Comparison of ENCODE assay signal across 8 cellular contexts in genomic region chr12:109310247-109311125, GRCh38. TPM values are rescaled to one million over a fixed set of nuclear protein-coding genes. Genes with fewer than 3 reads are reported as not detected.
DNase-seq lines count a peak whose midpoint lies in the region; ATAC-seq, FAIRE-seq and TF ChIP-seq lines count a peak whose summit lies in the region.

No MANE protein-coding gene starts in this region.

- H3K27ac ChIP-seq in A549, result peak overlapping the region; percentile 64 to 79; a peak in 5 of 6 replicates
- peak overlapping the region; percentile 62; the same call in 1 of the 2 replicates for H3K27ac ChIP-seq in HEK293 (ENCODE audit: extremely low read depth, low read depth, low read length)
- no peak overlapping the region for H3K27ac ChIP-seq in skeletal muscle tissue (ENCODE audit: low read depth, low read length)

- no peaks in the 10 kb centered on the region for H3K9me3 ChIP-seq in A549
- H3K9me3 ChIP-seq in HEK293 (ENCODE audit: control insufficient read depth, insufficient read depth, low read depth, low read length), result no peaks in the 10 kb centered on the region
- no peaks in the 10 kb centered on the region for H3K9me3 ChIP-seq in skeletal muscle tissue (ENCODE audit: control insufficient read depth in 3 of 3, low read length in 3 of 3)

- peak overlapping the region; percentile 99 for H3K4me2 ChIP-seq in A549

- H3K9me3 Mint-ChIP-seq in glutamatergic neuron (ENCODE audit: unreplicated experiment), result peaks cover 7% of the 10 kb centered on the region

- H3K27me3 ChIP-seq in skeletal muscle tissue (ENCODE audit: control insufficient read depth in 3 of 3, insufficient read depth in 3 of 3, low read length in 3 of 3), result peaks cover 44 to 49% (median 46%) of the 10 kb centered on the region in 3 donors

- no peak overlapping the region for H3K27ac Mint-ChIP-seq in glutamatergic neuron (ENCODE audit: unreplicated experiment)

- no peaks in the 10 kb centered on the region for H3K36me3 Mint-ChIP-seq in glutamatergic neuron (ENCODE audit: unreplicated experiment)

- H3K4me1 Mint-ChIP-seq in glutamatergic neuron (ENCODE audit: low read depth, unreplicated experiment), result peaks cover 6% of the 10 kb centered on the region

- CTCF ChIA-PET in A549 (lab: Yijun Ruan, JAX) (interaction anchor here (2.3 kb wide), 1 partner anchor 8 kb away, joined by 6 read pairs; no protein-coding TSS in a partner anchor), HEK293 (lab: Yijun Ruan, JAX) (no interaction called here)

- 47% methylated on average over 32 of the region's 33 CpGs for WGBS in A549 (ENCODE audit: missing lambda C conversion rate)

- DNase-seq in A549 (ENCODE audit: low read depth in 1 of 2, low spot score in 1 of 2), result no peak
- peak; percentile 84 for DNase-seq in RPMI8226
- no peak for DNase-seq in glutamatergic neuron
- DNase-seq in cortex of kidney (lab: John Stamatoyannopoulos, UW), result no peak

- no peak for TF ChIP-seq POLR2A in A549 (IDR thresholded peaks at IDR 0.05; ENCODE audit: low read length)

- H3K4me3 ChIP-seq in A549 (peak overlapping the region; percentile 59), HEK293 (ENCODE audit: low read depth, low read length) (peak overlapping the region; percentile 52), skeletal muscle tissue (ENCODE audit: low read length in 3 of 3) (peak overlapping the region; percentile 60 to 65 (median 60))

- no peak for FAIRE-seq in A549 (lab: Jason Lieb, UNC)

- POLR2A ChIA-PET in A549 (lab: Yijun Ruan, JAX), result no interaction called here
- POLR2A ChIA-PET in HEK293 (lab: Yijun Ruan, JAX), result no interaction called here

- H3K36me3 ChIP-seq in HEK293 (ENCODE audit: control insufficient read depth in 2 of 2, insufficient read depth in 1 of 2, low read length in 2 of 2) (no peaks in the 10 kb centered on the region), skeletal muscle tissue (ENCODE audit: control insufficient read depth in 3 of 3, insufficient read depth in 3 of 3, low read length in 3 of 3) (no peaks in the 10 kb centered on the region)

- TF ChIP-seq EP300 in A549 (IDR thresholded peaks at IDR 0.05), result no peak

- TF ChIP-seq CTCF in A549 (IDR thresholded peaks at IDR 0.05) (no peak), HEK293 (tag by site-specific recombination; IDR thresholded peaks at IDR 0.05) (no peak; the same call in 1 of the 2 replicates), glutamatergic neuron (IDR thresholded peaks at IDR 0.05; ENCODE audit: partially characterized antibody, unreplicated experiment) (no peak)

- ATAC-seq in A549, result peak; percentile 5 to 9; a peak in 3 of 6 replicates
- ATAC-seq in HG02623 (IDR thresholded peaks at IDR 0.05; ENCODE audit: unreplicated experiment), result no peak
- ATAC-seq in HG03025 (IDR thresholded peaks at IDR 0.05; ENCODE audit: low FRiP score, unreplicated experiment), result no peak

- H3K9ac ChIP-seq in skeletal muscle tissue (ENCODE audit: low read depth in 1 of 3, low read length in 3 of 3), result peak overlapping the region in 1 of 3 donors; percentile 45

- H3K4me1 ChIP-seq in A549, result peaks cover 14% of the 10 kb centered on the region; the same call in 2 of the 3 replicates
- peaks cover 13% of the 10 kb centered on the region for H3K4me1 ChIP-seq in HEK293 (ENCODE audit: control insufficient read depth, insufficient read depth, low read length)
- peaks cover 4 to 9% (median 9%) of the 10 kb centered on the region in 3 donors for H3K4me1 ChIP-seq in skeletal muscle tissue (ENCODE audit: control insufficient read depth in 3 of 3, insufficient read depth in 3 of 3, low read length in 3 of 3)

- H3K4me3 Mint-ChIP-seq in glutamatergic neuron (ENCODE audit: unreplicated experiment), result peak overlapping the region; percentile 81

- peaks cover 13% of the 10 kb centered on the region for H3K27me3 Mint-ChIP-seq in glutamatergic neuron (ENCODE audit: unreplicated experiment)

- TF ChIP-seq RAD21 in A549 (conservative IDR thresholded peaks at IDR 0.05 in 1 of 2, IDR thresholded peaks at IDR 0.05 in 1 of 2), result no peak

TF ChIP-seq in A549, 52 proteins besides CTCF, POLR2A, EP300 and RAD21:
- TF ChIP-seq JUN (IDR thresholded peaks at IDR 0.05) (no peak), JUNB (IDR thresholded peaks at IDR 0.05) (no peak), GATA3 (IDR thresholded peaks at IDR 0.05; ENCODE audit: borderline replicate concordance) (no peak), ZFP36 (IDR thresholded peaks at IDR 0.05; ENCODE audit: borderline replicate concordance, partially characterized antibody) (no peak), EHMT2 (IDR thresholded peaks at IDR 0.05; ENCODE audit: low read depth) (no peak), KDM5A (IDR thresholded peaks at IDR 0.05) (no peak), CEBPB (IDR thresholded peaks at IDR 0.05) (no peak), ZNF302 (CRISPR knock-in tag; IDR thresholded peaks at IDR 0.05) (no peak), ELK1 (IDR thresholded peaks at IDR 0.05; ENCODE audit: low read depth, low read length) (no peak), TFCP2L1 (CRISPR knock-in tag; IDR thresholded peaks at IDR 0.05) (no peak), TP53 (CRISPR knock-in tag; IDR thresholded peaks at IDR 0.05) (no peak), CBX2 (IDR thresholded peaks at IDR 0.05; ENCODE audit: borderline replicate concordance, low read depth) (no peak), FOSB (CRISPR knock-in tag; IDR thresholded peaks at IDR 0.05) (no peak)
TF ChIP-seq in A549: peak in this region for 0.

TF ChIP-seq in HEK293, 187 proteins besides CTCF, POLR2A, EP300 and RAD21 (continues in another document):
- no peak for TF ChIP-seq ELK4 (IDR thresholded peaks at IDR 0.05; ENCODE audit: borderline replicate concordance, low read depth, low read length)
- no peak for TF ChIP-seq ZBTB21 (tag by site-specific recombination; IDR thresholded peaks at IDR 0.05)
- no peak for TF ChIP-seq ZNF184 (tag by site-specific recombination; IDR thresholded peaks at IDR 0.05)
- TF ChIP-seq SCRT2 (tag by site-specific recombination; IDR thresholded peaks at IDR 0.05), result 0 out of 2 replicates have a peak, but pooled peaks have one; percentile 27
- peak; percentile 77 for TF ChIP-seq ZFHX2 (tag by site-specific recombination; conservative IDR thresholded peaks at IDR 0.05)
- TF ChIP-seq MZF1 (tag by site-specific recombination; IDR thresholded peaks at IDR 0.05; ENCODE audit: borderline replicate concordance), result no peak
- no peak for TF ChIP-seq ZNF248 (tag by site-specific recombination; IDR thresholded peaks at IDR 0.05)
- TF ChIP-seq ZNF76 (tag by site-specific recombination; IDR thresholded peaks at IDR 0.05; ENCODE audit: borderline replicate concordance, low read depth), result peak; percentile 16; the same call in 1 of the 2 replicates
- peak; percentile 77; the same call in 1 of the 2 replicates for TF ChIP-seq ZNF501 (tag by site-specific recombination; IDR thresholded peaks at IDR 0.05)
- peak; percentile 67 for TF ChIP-seq OSR2 (tag by site-specific recombination; IDR thresholded peaks at IDR 0.05)
- TF ChIP-seq GLI2 (tag by site-specific recombination; IDR thresholded peaks at IDR 0.05; ENCODE audit: borderline replicate concordance, low read depth), result no peak
- TF ChIP-seq PATZ1 (tag by site-specific recombination; IDR thresholded peaks at IDR 0.05), result peak; percentile 92
- no peak for TF ChIP-seq TRIM28 (IDR thresholded peaks at IDR 0.05; ENCODE audit: borderline replicate concordance, low read length)
- TF ChIP-seq ZNF843 (tag by site-specific recombination; IDR thresholded peaks at IDR 0.05), result no peak
- TF ChIP-seq SP7 (tag by site-specific recombination; IDR thresholded peaks at IDR 0.05), result peak; percentile 89
- TF ChIP-seq ZNF510 (tag by site-specific recombination; IDR thresholded peaks at IDR 0.05; ENCODE audit: insufficient replicate concordance), result no peak
- no peak for TF ChIP-seq ZNF140 (tag by site-specific recombination; IDR thresholded peaks at IDR 0.05)
- TF ChIP-seq ZNF266 (tag by site-specific recombination; IDR thresholded peaks at IDR 0.05; ENCODE audit: low read depth), result no peak

RNA-seq across cellular contexts. Expression of gene FOXN4, which starts 1.4 kb away (rescaled TPM):
- polyA plus RNA-seq in A549 (2011; rRNA removed) (0.04 TPM in 1 of 2 replicates, not detected in the other), A549 (2017; fragmentation: RNase III; extraction: RNeasy Plus Mini Kit Qiagen cat#74134 plus additional on column Dnase treatment) (0.04 to 0.07 TPM (median 0.05 TPM) in 3 replicates)
- polyA plus RNA-seq in A549 (2012; cell fraction: cytosol; rRNA removed), result 0.03 and 0.08 TPM in 2 replicates
- polyA plus RNA-seq in A549 (2012; cell fraction: nucleus; rRNA removed), result 0.50 and 0.61 TPM in 2 replicates
- polyA minus RNA-seq in A549 (2011; rRNA and poly(A)+ RNA removed), result not detected in 2 replicates
- total RNA-seq in glutamatergic neuron (ENCODE audit: unreplicated experiment) (0.61 TPM), skeletal muscle tissue (not detected)

RNA-seq across cellular contexts. Expression of gene MYO1H, which starts 37.2 kb away (rescaled TPM):
- polyA plus RNA-seq in A549 (2011; rRNA removed) (not detected in 2 replicates), A549 (2017; fragmentation: RNase III; extraction: RNeasy Plus Mini Kit Qiagen cat#74134 plus additional on column Dnase treatment) (not detected in 3 replicates)
- polyA plus RNA-seq in A549 (2012; cell fraction: cytosol; rRNA removed), result not detected in 2 replicates
- polyA plus RNA-seq in A549 (2012; cell fraction: nucleus; rRNA removed), result not detected in 2 replicates
- polyA minus RNA-seq in A549 (2011; rRNA and poly(A)+ RNA removed), result not detected in 2 replicates
- total RNA-seq in glutamatergic neuron (ENCODE audit: unreplicated experiment) (0.27 TPM), skeletal muscle tissue (not detected)

Comparison
In these comparisons a context has a peak if more than half of its experiments do, and no peak if none do; other contexts are left out.
1. ATAC-seq: peak in A549 (2 of 2); none in HG02623 (single experiment) and HG03025 (single experiment).
2. Of the 5 proteins assayed by ChIP-seq in both HEK293 and A549: peak only in HEK293: REST; only in A549: none; in both: none; in neither: 4.
3. Peak in every context shown above with its lines, with median percentiles within 50 percentile points of each other: H3K4me3 ChIP-seq.